ENCODE assay signal across 8 cellular contexts in genomic region chr1:112390775-112391602, GRCh38. TPM values are rescaled to one million over a fixed set of nuclear protein-coding genes. Genes with fewer than 3 reads are reported as not detected.
DNase-seq lines count a peak whose midpoint lies in the region; ATAC-seq and TF ChIP-seq lines count a peak whose summit lies in the region.

No MANE protein-coding gene starts in this region.

- intact Hi-C loops in HCT116 (cut with micrococcal nuclease) (loop anchor here (1.0 to 2.0 kb wide), 5 partner anchors 75 to 414 kb away; partner anchors contain the start of genes CAPZA1, RHOC and ST7L), testis (cut with DNase I; ENCODE audit: low total_unique reads) (loop anchor here (5.0 kb wide), 1 partner anchor 76 kb away; no protein-coding TSS in a partner anchor)

- DNase-seq in EL: peak; percentile 94
- DNase-seq in HCT116 (ENCODE audit: low read depth, low spot score): peak; percentile 89
- DNase-seq in NCI-H1048 (lab: John Stamatoyannopoulos, UW): peak; percentile 56
- peak; percentile 77 for DNase-seq in SK-N-MC (ENCODE audit: low read depth, low spot score)
- peak; percentile 81 to 82 for DNase-seq in activated naive CD4-positive, alpha-beta T cell treated with anti-CD3 and anti-CD28 coated beads, Interleukin-2, amount 50 U/mL, for 72 hours (ENCODE audit: low spot score in 2 of 2)
- DNase-seq in glomerular visceral epithelial cell (ENCODE audit: extremely low spot score): peak; percentile 92
- peak; percentile 85 for DNase-seq in osteoblast (ENCODE audit: insufficient read length, low spot score, missing footprints)
- peak; percentile 94 for DNase-seq in testis

- H3K9ac ChIP-seq in HCT116 (ENCODE audit: low read length) (peak overlapping the region; percentile 54), SK-N-MC (ENCODE audit: insufficient read length) (no peak overlapping the region)

- H3K79me2 ChIP-seq in HCT116 (ENCODE audit: insufficient read depth, low read length): no peaks in the 10 kb centered on the region
- H3K79me2 ChIP-seq in osteoblast (ENCODE audit: insufficient read depth, low read length): peaks cover 3% of the 10 kb centered on the region

- TF ChIP-seq CTCF in HCT116 (IDR thresholded peaks at IDR 0.05 in 2 of 3, conservative IDR thresholded peaks at IDR 0.05 in 1 of 3; ENCODE audit: borderline replicate concordance in 1 of 3, insufficient read depth in 1 of 3, low read depth in 2 of 3, low read length in 2 of 3): peak; percentile 92 to 94 (median 94)
- TF ChIP-seq CTCF in osteoblast (IDR thresholded peaks at IDR 0.05; ENCODE audit: extremely low read depth, low read depth, low read length): peak; percentile 96
- peak; percentile 90 to 94 (median 92) for TF ChIP-seq CTCF in testis (IDR thresholded peaks at IDR 0.05)

- no TSS peak for BruUV-seq in HCT116 (replicated peaks; lab: Mats Ljungman, UMichigan)

- TF ChIP-seq POLR2A in HCT116 (IDR thresholded peaks at IDR 0.05; ENCODE audit: borderline replicate concordance, extremely low read depth, insufficient read depth, insufficient read length): no peak
- no peak for TF ChIP-seq POLR2A in testis (IDR thresholded peaks at IDR 0.05)

- H4K20me1 ChIP-seq in HCT116 (ENCODE audit: insufficient read depth): no peaks in the 10 kb centered on the region
- no peaks in the 10 kb centered on the region for H4K20me1 ChIP-seq in osteoblast (ENCODE audit: insufficient read depth, low read length)

- H3K27me3 ChIP-seq in HCT116 (ENCODE audit: insufficient read depth, low read length) (no peaks in the 10 kb centered on the region), osteoblast (ENCODE audit: insufficient read depth, low read length) (no peaks in the 10 kb centered on the region), testis (no peaks in the 10 kb centered on the region)

- H3K4me2 ChIP-seq in HCT116 (ENCODE audit: low read length): peak overlapping the region; percentile 87
- H3K4me2 ChIP-seq in osteoblast (ENCODE audit: insufficient read depth, low read length): peak overlapping the region; percentile 93

- peak; percentile 99 for TF ChIP-seq RAD21 in HCT116 (IDR thresholded peaks at IDR 0.05; ENCODE audit: low read depth)

- no peaks in the 10 kb centered on the region for H3K9me3 Mint-ChIP-seq in activated naive CD4-positive, alpha-beta T cell treated with anti-CD3 and anti-CD28 coated beads, Interleukin-2, amount 50 U/mL, for 72 hours

- H3K36me3 ChIP-seq in HCT116 (ENCODE audit: control insufficient read depth in 1 of 2, insufficient read depth in 2 of 2, low read length in 2 of 2): no peaks in the 10 kb centered on the region
- no peaks in the 10 kb centered on the region for H3K36me3 ChIP-seq in SK-N-MC (ENCODE audit: insufficient read depth, low read length)
- H3K36me3 ChIP-seq in osteoblast (ENCODE audit: insufficient read depth, low read length): no peaks in the 10 kb centered on the region
- H3K36me3 ChIP-seq in testis (ENCODE audit: low read depth, missing control alignments): no peaks in the 10 kb centered on the region

- peak; percentile 85 for ATAC-seq in HCT116
- ATAC-seq in activated naive CD4-positive, alpha-beta T cell treated with anti-CD3 and anti-CD28 coated beads, Interleukin-2, amount 50 U/mL, for 72 hours: peak; percentile 77 to 89

- 4 to 5% methylated on average over 15 of the region's 15 CpGs for WGBS in testis, 2 donors

- no peaks in the 10 kb centered on the region for H3K9me2 ChIP-seq in HCT116 (ENCODE audit: insufficient read depth)

- RAD21 ChIA-PET in HCT116 (lab: Charles Lee; ENCODE audit: low non-redundant PET in 1 of 2, low total read pairs in 2 of 2, uncharacterized antibody in 2 of 2, unreplicated experiment in 2 of 2): interaction anchor here (0.9 to 1.7 kb wide), 4 partner anchors 73 to 324 kb away, joined by 3 to 4 read pairs (median 4); partner anchors contain the start of gene PPM1J (in 1 of the 2)

- CTCF ChIA-PET in HCT116 (lab: Charles Lee): interaction anchor here (0.5 to 2.9 kb wide), 26 partner anchors 9 to 681 kb away, joined by 3 to 22 read pairs (median 4); partner anchors contain the start of genes MOV10, PPM1J, RHOC and ST7L

- H3K27ac ChIP-seq in HCT116 (ENCODE audit: low read depth, low read length) (peak overlapping the region; percentile 16), SK-N-MC (no peak overlapping the region), osteoblast (ENCODE audit: low read depth, low read length) (peak overlapping the region; percentile 70), testis (peak overlapping the region in 1 of 2 donors; percentile 65)

- peak overlapping the region; percentile 5 to 45 for H3K27ac Mint-ChIP-seq in activated naive CD4-positive, alpha-beta T cell treated with anti-CD3 and anti-CD28 coated beads, Interleukin-2, amount 50 U/mL, for 72 hours

- peak overlapping the region; percentile 91 for H2AFZ ChIP-seq in HCT116 (ENCODE audit: low read depth, low read length, poor library complexity, severe bottlenecking)
- peak overlapping the region; percentile 94 for H2AFZ ChIP-seq in osteoblast (ENCODE audit: low read length)

- peaks cover 3 to 6% of the 10 kb centered on the region in 2 donors for H3K36me3 Mint-ChIP-seq in activated naive CD4-positive, alpha-beta T cell treated with anti-CD3 and anti-CD28 coated beads, Interleukin-2, amount 50 U/mL, for 72 hours

- no peaks in the 10 kb centered on the region for H3K9me3 ChIP-seq in HCT116 (ENCODE audit: control insufficient read depth in 1 of 2, insufficient read depth in 1 of 2, low read depth in 1 of 2, low read length in 2 of 2)
- no peaks in the 10 kb centered on the region for H3K9me3 ChIP-seq in SK-N-MC (ENCODE audit: low read depth, low read length)
- no peaks in the 10 kb centered on the region for H3K9me3 ChIP-seq in osteoblast (ENCODE audit: low read depth, low read length)
- no peaks in the 10 kb centered on the region for H3K9me3 ChIP-seq in testis

- H3K4me1 ChIP-seq in HCT116 (ENCODE audit: control insufficient read depth in 1 of 2, insufficient read depth in 2 of 2, low read length in 2 of 2) (peaks cover 19 to 48% of the 10 kb centered on the region in 2 experiments), osteoblast (ENCODE audit: insufficient read depth, low read length) (peaks cover 39% of the 10 kb centered on the region), testis (peaks cover 10% of the 10 kb centered on the region)

- H3K4me3 ChIP-seq in HCT116 (replicated peaks in 1 of 2; ENCODE audit: low read depth in 1 of 2, low read length in 2 of 2) (peak overlapping the region; percentile 43 to 51), SK-N-MC (peak overlapping the region; percentile 78), osteoblast (ENCODE audit: insufficient read depth, low read length) (peak overlapping the region; percentile 73), testis (peak overlapping the region; percentile 24 to 27)

- POLR2A ChIA-PET in HCT116 (lab: Charles Lee): interaction anchor here (0.7 to 1.5 kb wide), 5 partner anchors 18 to 317 kb away, joined by 3 read pairs; partner anchors contain the start of gene MOV10

TF ChIP-seq in HCT116, 20 proteins besides CTCF, POLR2A, EP300 and RAD21:
- peak; percentile 41; the same call in 1 of the 2 replicates for TF ChIP-seq POLR2AphosphoS5 (IDR thresholded peaks at IDR 0.05; ENCODE audit: low read depth, low read length)
- no peak for TF ChIP-seq EZH2phosphoT487 (IDR thresholded peaks at IDR 0.05; ENCODE audit: borderline replicate concordance)
- no peak for TF ChIP-seq REST (IDR thresholded peaks at IDR 0.05; ENCODE audit: low read depth)
- peak; percentile 98 for TF ChIP-seq SRF (IDR thresholded peaks at IDR 0.05; ENCODE audit: low read depth)
- no peak for TF ChIP-seq CEBPB (IDR thresholded peaks at IDR 0.05; ENCODE audit: low read depth)
- TF ChIP-seq TCF7L2 (IDR thresholded peaks at IDR 0.05; ENCODE audit: borderline replicate concordance, extremely low read depth, insufficient read depth, insufficient read length): peak; percentile 87
- TF ChIP-seq EGR1 (IDR thresholded peaks at IDR 0.05; ENCODE audit: low read depth): no peak
- TF ChIP-seq SP1 (IDR thresholded peaks at IDR 0.05; ENCODE audit: low read depth): no peak; the same call in 1 of the 2 replicates
- no peak for TF ChIP-seq ELF1 (IDR thresholded peaks at IDR 0.05; ENCODE audit: borderline replicate concordance, low read depth)
- TF ChIP-seq ZFX (IDR thresholded peaks at IDR 0.05): no peak
- no peak for TF ChIP-seq ATF3 (IDR thresholded peaks at IDR 0.05)

RNA-seq across cellular contexts. Expression of gene CTTNBP2NL, which starts 5.0 kb away (rescaled TPM):
- total RNA-seq in HCT116 (2021; ENCODE audit: unreplicated experiment) (18.0 TPM), osteoblast (29.5 and 32.2 TPM in 2 replicates), testis (10 to 100 TPM; 16.3 to 19.4 TPM)
- 4.8 and 5.4 TPM in 2 replicates for polyA plus RNA-seq in HCT116 (2012)
- 1 to 10 TPM; 3.4 to 5.5 TPM for total RNA-seq in activated naive CD4-positive, alpha-beta T cell treated with anti-CD3 and anti-CD28 coated beads, Interleukin-2, amount 50 U/mL, for 72 hours
- polyA plus RNA-seq in testis (ENCODE audit: insufficient read depth, low read depth, low replicate concordance): 13.8 TPM

Comparison
In these comparisons a context has a peak if more than half of its experiments do, and no peak if none do; other contexts are left out.
1. H3K4me3 ChIP-seq: peak in every context shown above with its lines; median percentile 78 in SK-N-MC; 73 in osteoblast; 47 in HCT116; 26 in testis.